1 cellular context compared by ENCODE assay signal in genomic region chr12:53232641-53233538, GRCh38.
TF ChIP-seq lines count a peak whose summit lies in the region.

No MANE protein-coding gene starts in this region.

TF ChIP-seq in GM23338, 12 proteins besides CTCF, POLR2A, EP300 and RAD21 (continued from another document):
- TF ChIP-seq, protein P1, sequence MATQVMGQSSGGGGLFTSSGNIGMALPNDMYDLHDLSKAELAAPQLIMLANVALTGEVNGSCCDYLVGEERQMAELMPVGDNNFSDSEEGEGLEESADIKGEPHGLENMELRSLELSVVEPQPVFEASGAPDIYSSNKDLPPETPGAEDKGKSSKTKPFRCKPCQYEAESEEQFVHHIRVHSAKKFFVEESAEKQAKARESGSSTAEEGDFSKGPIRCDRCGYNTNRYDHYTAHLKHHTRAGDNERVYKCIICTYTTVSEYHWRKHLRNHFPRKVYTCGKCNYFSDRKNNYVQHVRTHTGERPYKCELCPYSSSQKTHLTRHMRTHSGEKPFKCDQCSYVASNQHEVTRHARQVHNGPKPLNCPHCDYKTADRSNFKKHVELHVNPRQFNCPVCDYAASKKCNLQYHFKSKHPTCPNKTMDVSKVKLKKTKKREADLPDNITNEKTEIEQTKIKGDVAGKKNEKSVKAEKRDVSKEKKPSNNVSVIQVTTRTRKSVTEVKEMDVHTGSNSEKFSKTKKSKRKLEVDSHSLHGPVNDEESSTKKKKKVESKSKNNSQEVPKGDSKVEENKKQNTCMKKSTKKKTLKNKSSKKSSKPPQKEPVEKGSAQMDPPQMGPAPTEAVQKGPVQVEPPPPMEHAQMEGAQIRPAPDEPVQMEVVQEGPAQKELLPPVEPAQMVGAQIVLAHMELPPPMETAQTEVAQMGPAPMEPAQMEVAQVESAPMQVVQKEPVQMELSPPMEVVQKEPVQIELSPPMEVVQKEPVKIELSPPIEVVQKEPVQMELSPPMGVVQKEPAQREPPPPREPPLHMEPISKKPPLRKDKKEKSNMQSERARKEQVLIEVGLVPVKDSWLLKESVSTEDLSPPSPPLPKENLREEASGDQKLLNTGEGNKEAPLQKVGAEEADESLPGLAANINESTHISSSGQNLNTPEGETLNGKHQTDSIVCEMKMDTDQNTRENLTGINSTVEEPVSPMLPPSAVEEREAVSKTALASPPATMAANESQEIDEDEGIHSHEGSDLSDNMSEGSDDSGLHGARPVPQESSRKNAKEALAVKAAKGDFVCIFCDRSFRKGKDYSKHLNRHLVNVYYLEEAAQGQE (IDR thresholded peaks at IDR 0.05; ENCODE audit: unreplicated experiment): no peak
- TF ChIP-seq, protein P2, sequence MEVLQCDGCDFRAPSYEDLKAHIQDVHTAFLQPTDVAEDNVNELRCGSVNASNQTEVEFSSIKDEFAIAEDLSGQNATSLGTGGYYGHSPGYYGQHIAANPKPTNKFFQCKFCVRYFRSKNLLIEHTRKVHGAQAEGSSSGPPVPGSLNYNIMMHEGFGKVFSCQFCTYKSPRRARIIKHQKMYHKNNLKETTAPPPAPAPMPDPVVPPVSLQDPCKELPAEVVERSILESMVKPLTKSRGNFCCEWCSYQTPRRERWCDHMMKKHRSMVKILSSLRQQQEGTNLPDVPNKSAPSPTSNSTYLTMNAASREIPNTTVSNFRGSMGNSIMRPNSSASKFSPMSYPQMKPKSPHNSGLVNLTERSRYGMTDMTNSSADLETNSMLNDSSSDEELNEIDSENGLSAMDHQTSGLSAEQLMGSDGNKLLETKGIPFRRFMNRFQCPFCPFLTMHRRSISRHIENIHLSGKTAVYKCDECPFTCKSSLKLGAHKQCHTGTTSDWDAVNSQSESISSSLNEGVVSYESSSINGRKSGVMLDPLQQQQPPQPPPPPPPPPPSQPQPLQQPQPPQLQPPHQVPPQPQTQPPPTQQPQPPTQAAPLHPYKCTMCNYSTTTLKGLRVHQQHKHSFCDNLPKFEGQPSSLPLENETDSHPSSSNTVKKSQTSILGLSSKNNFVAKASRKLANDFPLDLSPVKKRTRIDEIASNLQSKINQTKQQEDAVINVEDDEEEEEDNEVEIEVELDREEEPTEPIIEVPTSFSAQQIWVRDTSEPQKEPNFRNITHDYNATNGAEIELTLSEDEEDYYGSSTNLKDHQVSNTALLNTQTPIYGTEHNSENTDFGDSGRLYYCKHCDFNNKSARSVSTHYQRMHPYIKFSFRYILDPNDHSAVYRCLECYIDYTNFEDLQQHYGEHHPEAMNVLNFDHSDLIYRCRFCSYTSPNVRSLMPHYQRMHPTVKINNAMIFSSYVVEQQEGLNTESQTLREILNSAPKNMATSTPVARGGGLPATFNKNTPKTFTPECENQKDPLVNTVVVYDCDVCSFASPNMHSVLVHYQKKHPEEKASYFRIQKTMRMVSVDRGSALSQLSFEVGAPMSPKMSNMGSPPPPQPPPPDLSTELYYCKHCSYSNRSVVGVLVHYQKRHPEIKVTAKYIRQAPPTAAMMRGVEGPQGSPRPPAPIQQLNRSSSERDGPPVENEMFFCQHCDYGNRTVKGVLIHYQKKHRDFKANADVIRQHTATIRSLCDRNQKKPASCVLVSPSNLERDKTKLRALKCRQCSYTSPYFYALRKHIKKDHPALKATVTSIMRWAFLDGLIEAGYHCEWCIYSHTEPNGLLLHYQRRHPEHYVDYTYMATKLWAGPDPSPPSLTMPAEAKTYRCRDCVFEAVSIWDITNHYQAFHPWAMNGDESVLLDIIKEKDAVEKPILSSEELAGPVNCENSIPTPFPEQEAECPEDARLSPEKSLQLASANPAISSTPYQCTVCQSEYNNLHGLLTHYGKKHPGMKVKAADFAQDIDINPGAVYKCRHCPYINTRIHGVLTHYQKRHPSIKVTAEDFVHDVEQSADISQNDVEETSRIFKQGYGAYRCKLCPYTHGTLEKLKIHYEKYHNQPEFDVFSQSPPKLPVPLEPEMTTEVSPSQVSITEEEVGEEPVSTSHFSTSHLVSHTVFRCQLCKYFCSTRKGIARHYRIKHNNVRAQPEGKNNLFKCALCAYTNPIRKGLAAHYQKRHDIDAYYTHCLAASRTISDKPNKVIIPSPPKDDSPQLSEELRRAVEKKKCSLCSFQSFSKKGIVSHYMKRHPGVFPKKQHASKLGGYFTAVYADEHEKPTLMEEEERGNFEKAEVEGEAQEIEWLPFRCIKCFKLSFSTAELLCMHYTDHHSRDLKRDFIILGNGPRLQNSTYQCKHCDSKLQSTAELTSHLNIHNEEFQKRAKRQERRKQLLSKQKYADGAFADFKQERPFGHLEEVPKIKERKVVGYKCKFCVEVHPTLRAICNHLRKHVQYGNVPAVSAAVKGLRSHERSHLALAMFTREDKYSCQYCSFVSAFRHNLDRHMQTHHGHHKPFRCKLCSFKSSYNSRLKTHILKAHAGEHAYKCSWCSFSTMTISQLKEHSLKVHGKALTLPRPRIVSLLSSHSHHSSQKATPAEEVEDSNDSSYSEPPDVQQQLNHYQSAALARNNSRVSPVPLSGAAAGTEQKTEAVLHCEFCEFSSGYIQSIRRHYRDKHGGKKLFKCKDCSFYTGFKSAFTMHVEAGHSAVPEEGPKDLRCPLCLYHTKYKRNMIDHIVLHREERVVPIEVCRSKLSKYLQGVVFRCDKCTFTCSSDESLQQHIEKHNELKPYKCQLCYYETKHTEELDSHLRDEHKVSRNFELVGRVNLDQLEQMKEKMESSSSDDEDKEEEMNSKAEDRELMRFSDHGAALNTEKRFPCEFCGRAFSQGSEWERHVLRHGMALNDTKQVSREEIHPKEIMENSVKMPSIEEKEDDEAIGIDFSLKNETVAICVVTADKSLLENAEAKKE (CRISPR knock-in tag; IDR thresholded peaks at IDR 0.05): no peak
